Comparison of ENCODE assay signal across 10 cellular contexts in the genomic region with DNA sequence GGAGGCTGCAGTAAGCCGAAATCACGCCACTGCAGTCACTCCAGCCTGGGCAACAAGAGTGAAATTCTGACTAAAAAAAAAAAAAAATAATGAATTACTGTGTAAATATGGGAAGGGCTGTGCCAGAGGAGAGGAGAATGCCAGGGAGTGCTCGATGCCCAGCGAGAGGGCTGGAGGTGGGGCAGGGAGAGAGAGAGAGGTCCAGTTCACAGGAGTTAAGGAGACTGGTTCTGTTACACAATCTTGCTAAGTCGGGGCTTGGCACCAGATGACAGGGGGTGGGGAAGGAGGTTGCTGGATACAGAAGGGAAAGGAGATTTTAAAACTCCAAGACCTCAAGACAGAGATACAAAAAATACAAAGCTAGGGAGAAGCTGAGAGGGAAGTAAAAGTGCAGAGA. TPM values are rescaled to one million over a fixed set of nuclear protein-coding genes. Genes with fewer than 3 reads are reported as not detected.
DNase-seq lines count a peak whose midpoint lies in the region; ATAC-seq and TF ChIP-seq lines count a peak whose summit lies in the region.
"Had no signal": no experiment of that assay in that cellular context is flagged by ENCODE, and none has a peak within 500 bp of the region (broad histone marks: within the 10 kb centered on the region; RNA-seq: fewer than 3 reads in every experiment).

No MANE protein-coding gene starts in this region.

- peak; percentile 52 for ATAC-seq in Right ventricle myocardium superior (ENCODE audit: poor library complexity)
- ATAC-seq in naive thymus-derived CD8-positive, alpha-beta T cell = no peak
- ATAC-seq: effector memory CD8-positive, alpha-beta T cell had no signal

- no peaks in the 10 kb centered on the region for H3K9me2 ChIP-seq in SK-N-SH

- H3K4me1 ChIP-seq in SK-N-SH (ENCODE audit: control insufficient read depth in 1 of 2, insufficient read depth in 2 of 2, low read depth in 1 of 2, low read length in 1 of 2) = peaks cover 0 to 15% of the 10 kb centered on the region in 2 experiments; a peak in 1 of 4 replicates
- peaks cover 0 to 48% (median 37%) of the 10 kb centered on the region in 4 donors for H3K4me1 ChIP-seq in sigmoid colon

- DNase-seq in DMS153 treated with DMSO at 0.1 percent for 48 hours (lab: John Stamatoyannopoulos, UW; ENCODE audit: unreplicated experiment) (peak; percentile 73), SK-N-SH (no peak), Right ventricle myocardium superior (peak; percentile 82), sigmoid colon (peak; percentile 90), NCI-H82 treated with DMSO at 0.1 percent for 48 hours (lab: John Stamatoyannopoulos, UW; ENCODE audit: unreplicated experiment) (no peak)
- DNase-seq in activated CD4-positive, alpha-beta T cell treated with anti-CD3 and anti-CD28 coated beads, Interleukin-2, amount 50 U/mL, for 48 hours = no peak
- DNase-seq in naive thymus-derived CD8-positive, alpha-beta T cell = no peak
- no peak for DNase-seq in activated effector memory CD4-positive, alpha-beta T cell treated with anti-CD3 and anti-CD28 coated beads, Interleukin-2, amount 50 U/mL, for 16 hours
- DNase-seq: effector memory CD8-positive, alpha-beta T cell had no signal

- H3K27me3 Mint-ChIP-seq in naive thymus-derived CD8-positive, alpha-beta T cell = peaks cover 0 to 4% (median 0%) of the 10 kb centered on the region in 5 donors

- TF ChIP-seq CTCF in SK-N-SH (IDR thresholded peaks at IDR 0.05) = no peak
- no peak for TF ChIP-seq CTCF in sigmoid colon (IDR thresholded peaks at IDR 0.05)

- H3K4me2 ChIP-seq in SK-N-SH = no peak overlapping the region

- H3K4me3 Mint-ChIP-seq in naive thymus-derived CD8-positive, alpha-beta T cell = no peak overlapping the region
- H3K4me3 Mint-ChIP-seq: effector memory CD8-positive, alpha-beta T cell; T-helper 2 cell treated with Interferon-gamma antibody and Interleukin-4, amounts not matched to agents 5 μg/mL and 100 μg/mL, for 36 hours had no signal

- TF ChIP-seq EP300 in SK-N-SH (IDR thresholded peaks at IDR 0.05; ENCODE audit: borderline replicate concordance in 1 of 2, low read depth in 1 of 2, low read length in 1 of 2) (no peak), sigmoid colon (IDR thresholded peaks at IDR 0.05) (no peak)

- no peaks in the 10 kb centered on the region for H3K79me2 ChIP-seq in SK-N-SH (ENCODE audit: insufficient read depth)

- peaks cover 0 to 3% (median 0%) of the 10 kb centered on the region in 4 donors for H3K4me1 Mint-ChIP-seq in naive thymus-derived CD8-positive, alpha-beta T cell

- H3K36me3 ChIP-seq in SK-N-SH (replicated peaks in 1 of 2; ENCODE audit: control insufficient read depth in 1 of 2, insufficient read depth in 2 of 2, low read length in 1 of 2) (no peaks in the 10 kb centered on the region), sigmoid colon (peaks cover under 1 to 30% (median 13%) of the 10 kb centered on the region in 4 donors)

- no peak overlapping the region for H3K9ac ChIP-seq in SK-N-SH

- H3K4me3 ChIP-seq in SK-N-SH (ENCODE audit: low read depth in 2 of 2, low read length in 1 of 2) (no peak overlapping the region), sigmoid colon (peak overlapping the region; percentile 46 to 54 (median 48))

- no peaks in the 10 kb centered on the region for H3F3A ChIP-seq in SK-N-SH (replicated peaks; ENCODE audit: insufficient read depth)

- TF ChIP-seq POLR2A in sigmoid colon (IDR thresholded peaks at IDR 0.05) = no peak

- H3K27me3 ChIP-seq in SK-N-SH (ENCODE audit: insufficient read depth) (no peaks in the 10 kb centered on the region), sigmoid colon (no peaks in the 10 kb centered on the region)

- H3K27ac ChIP-seq in SK-N-SH (ENCODE audit: low read depth in 2 of 2, low read length in 1 of 2) (no peak overlapping the region), sigmoid colon (peak overlapping the region; percentile 81 to 89 (median 86))

- H3K9me3 Mint-ChIP-seq in naive thymus-derived CD8-positive, alpha-beta T cell = no peaks in the 10 kb centered on the region
- H3K9me3 Mint-ChIP-seq: effector memory CD8-positive, alpha-beta T cell; T-helper 2 cell treated with Interferon-gamma antibody and Interleukin-4, amounts not matched to agents 5 μg/mL and 100 μg/mL, for 36 hours had no signal

- no peaks in the 10 kb centered on the region for H3K9me3 ChIP-seq in SK-N-SH
- H3K9me3 ChIP-seq in sigmoid colon = no peaks in the 10 kb centered on the region

- no peak for TF ChIP-seq RAD21 in SK-N-SH (IDR thresholded peaks at IDR 0.05; ENCODE audit: low read length)

- peak overlapping the region in 1 of 10 donors; percentile 90 for H3K27ac Mint-ChIP-seq in naive thymus-derived CD8-positive, alpha-beta T cell
- H3K27ac Mint-ChIP-seq: T-helper 2 cell treated with Interferon-gamma antibody and Interleukin-4, amounts not matched to agents 5 μg/mL and 100 μg/mL, for 36 hours had no signal

- CTCF ChIA-PET in SK-N-SH (lab: Yijun Ruan, JAX) = interaction anchor here (0.6 to 2.7 kb wide), 3 partner anchors 11 to 44 kb away, joined by 3 to 12 read pairs (median 3); partner anchors contain the start of gene PI4KB

- POLR2A ChIA-PET in SK-N-SH (lab: Yijun Ruan, JAX) = no interaction called here
- POLR2A ChIA-PET in naive thymus-derived CD8-positive, alpha-beta T cell (lab: Charles Lee) = no interaction called here

- WGBS in SK-N-SH (ENCODE audit: low lambda C conversion rate) = 61% methylated on average over 5 of the region's 5 CpGs
- WGBS in sigmoid colon, 2 donors = 6 to 55% methylated on average over 5 of the region's 5 CpGs

- no peaks in the 10 kb centered on the region for H4K20me1 ChIP-seq in SK-N-SH (ENCODE audit: insufficient read depth)

- intact Hi-C loops in Right ventricle myocardium superior (cut with DNase I) = no loop called here
- intact Hi-C loops in sigmoid colon (cut with DNase I) = no loop called here

- 0 out of 2 replicates have a peak overlapping the region, but pooled peaks have one; percentile 16 for H2AFZ ChIP-seq in SK-N-SH (ENCODE audit: low read depth)

- H3K36me3 Mint-ChIP-seq in naive thymus-derived CD8-positive, alpha-beta T cell = no peaks in the 10 kb centered on the region

TF ChIP-seq in SK-N-SH, 30 proteins besides CTCF, POLR2A, EP300 and RAD21:
- no peak for TF ChIP-seq MXI1 (IDR thresholded peaks at IDR 0.05; ENCODE audit: low read depth, low read length)
- TF ChIP-seq JUND (IDR thresholded peaks at IDR 0.05) = no peak
- no peak for TF ChIP-seq TCF12 (IDR thresholded peaks at IDR 0.05)
- TF ChIP-seq, protein P1, sequence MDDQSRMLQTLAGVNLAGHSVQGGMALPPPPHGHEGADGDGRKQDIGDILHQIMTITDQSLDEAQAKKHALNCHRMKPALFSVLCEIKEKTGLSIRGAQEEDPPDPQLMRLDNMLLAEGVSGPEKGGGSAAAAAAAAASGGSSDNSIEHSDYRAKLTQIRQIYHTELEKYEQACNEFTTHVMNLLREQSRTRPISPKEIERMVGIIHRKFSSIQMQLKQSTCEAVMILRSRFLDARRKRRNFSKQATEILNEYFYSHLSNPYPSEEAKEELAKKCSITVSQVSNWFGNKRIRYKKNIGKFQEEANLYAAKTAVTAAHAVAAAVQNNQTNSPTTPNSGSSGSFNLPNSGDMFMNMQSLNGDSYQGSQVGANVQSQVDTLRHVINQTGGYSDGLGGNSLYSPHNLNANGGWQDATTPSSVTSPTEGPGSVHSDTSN (IDR thresholded peaks at IDR 0.05) = no peak
- no peak for TF ChIP-seq RFX5 (IDR thresholded peaks at IDR 0.05; ENCODE audit: low read length)
- TF ChIP-seq MAX (IDR thresholded peaks at IDR 0.05; ENCODE audit: low read depth) = no peak
- no peak for TF ChIP-seq SMC3 (IDR thresholded peaks at IDR 0.05; ENCODE audit: low read depth, low read length)
- TF ChIP-seq YY1 (IDR thresholded peaks at IDR 0.05; ENCODE audit: low read depth) = no peak

RNA-seq across cellular contexts. Expression of gene SELENBP1, which starts 1.2 kb away (rescaled TPM):
- polyA plus RNA-seq in SK-N-SH (2012; rRNA removed) (0.11 and 0.16 TPM in 2 replicates), sigmoid colon (1,000 to 10,000 TPM in 1 of 3 donors, 100 to 1,000 TPM in 2; 787 to 1,051 (median 895) TPM)
- polyA plus RNA-seq in SK-N-SH (2012; cell fraction: cytosol; rRNA removed) = 0.12 and 0.17 TPM in 2 replicates
- polyA plus RNA-seq in SK-N-SH (2012; cell fraction: nucleus; rRNA removed) = 0.30 and 0.35 TPM in 2 replicates
- total RNA-seq in Right ventricle myocardium superior (119 TPM), sigmoid colon (100 to 1,000 TPM in 3 of 4 donors, 10 to 100 TPM in 1; 95.8 to 142 (median 127) TPM)
- total RNA-seq in naive thymus-derived CD8-positive, alpha-beta T cell = not detected
- polyA plus RNA-seq in naive thymus-derived CD8-positive, alpha-beta T cell = not detected

RNA-seq across cellular contexts. Expression of gene RFX5, which starts 24.3 kb away (rescaled TPM):
- polyA plus RNA-seq in SK-N-SH (2012; rRNA removed) (29.1 and 49.0 TPM in 2 replicates), sigmoid colon (10 to 100 TPM; 12.0 to 46.6 (median 20.6) TPM)
- polyA plus RNA-seq in SK-N-SH (2012; cell fraction: cytosol; rRNA removed) = 31.1 and 32.7 TPM in 2 replicates
- polyA plus RNA-seq in SK-N-SH (2012; cell fraction: nucleus; rRNA removed) = 70.3 and 111 TPM in 2 replicates
- total RNA-seq in Right ventricle myocardium superior (16.3 TPM), sigmoid colon (10 to 100 TPM; 39.6 to 67.9 (median 56.1) TPM)
- 10 to 100 TPM; 64.5 to 68.3 TPM for total RNA-seq in naive thymus-derived CD8-positive, alpha-beta T cell
- 10 to 100 TPM; 22.8 to 38.8 (median 23.9) TPM for polyA plus RNA-seq in naive thymus-derived CD8-positive, alpha-beta T cell

RNA-seq across cellular contexts. Expression of gene PSMB4, which starts 28.0 kb away (rescaled TPM):
- polyA plus RNA-seq in SK-N-SH (2012; rRNA removed) (716 and 754 TPM in 2 replicates), sigmoid colon (100 to 1,000 TPM; 321 to 362 (median 338) TPM)
- polyA plus RNA-seq in SK-N-SH (2012; cell fraction: cytosol; rRNA removed) = 531 and 586 TPM in 2 replicates
- 941 and 989 TPM in 2 replicates for polyA plus RNA-seq in SK-N-SH (2012; cell fraction: nucleus; rRNA removed)
- total RNA-seq in Right ventricle myocardium superior (177 TPM), sigmoid colon (100 to 1,000 TPM; 237 to 277 (median 249) TPM)
- 100 to 1,000 TPM; 224 to 230 TPM for total RNA-seq in naive thymus-derived CD8-positive, alpha-beta T cell
- polyA plus RNA-seq in naive thymus-derived CD8-positive, alpha-beta T cell = 10 to 100 TPM; 47.4 to 57.5 (median 57.3) TPM

RNA-seq across cellular contexts. Expression of gene PI4KB, which starts 44.1 kb away (rescaled TPM):
- polyA plus RNA-seq in SK-N-SH (2012; rRNA removed) (62.9 and 76.6 TPM in 2 replicates), sigmoid colon (10 to 100 TPM; 25.2 to 42.0 (median 25.7) TPM)
- 37.1 and 54.0 TPM in 2 replicates for polyA plus RNA-seq in SK-N-SH (2012; cell fraction: cytosol; rRNA removed)
- polyA plus RNA-seq in SK-N-SH (2012; cell fraction: nucleus; rRNA removed) = 90.1 and 105 TPM in 2 replicates
- total RNA-seq in Right ventricle myocardium superior (41.0 TPM), sigmoid colon (10 to 100 TPM; 57.6 to 75.2 (median 62.4) TPM)
- 10 to 100 TPM; 91.8 to 96.6 TPM for total RNA-seq in naive thymus-derived CD8-positive, alpha-beta T cell
- 10 to 100 TPM; 42.4 to 63.3 (median 52.3) TPM for polyA plus RNA-seq in naive thymus-derived CD8-positive, alpha-beta T cell

Comparison
In these comparisons a context has a peak if more than half of its experiments do, and no peak if none do; other contexts are left out.
1. DNase-seq: peak in DMS153 treated with DMSO at 0.1 percent for 48 hours (single experiment), Right ventricle myocardium superior (single experiment) and sigmoid colon (single experiment); none in SK-N-SH (single experiment), NCI-H82 treated with DMSO at 0.1 percent for 48 hours (single experiment), activated CD4-positive, alpha-beta T cell treated with anti-CD3 and anti-CD28 coated beads, Interleukin-2, amount 50 U/mL, for 48 hours (0 of 2), naive thymus-derived CD8-positive, alpha-beta T cell (0 of 10) and activated effector memory CD4-positive, alpha-beta T cell treated with anti-CD3 and anti-CD28 coated beads, Interleukin-2, amount 50 U/mL, for 16 hours (single experiment).
2. H3K27ac ChIP-seq: peak in sigmoid colon (4 of 4); none in SK-N-SH (0 of 2).
3. H3K4me3 ChIP-seq: peak in sigmoid colon (4 of 4); none in SK-N-SH (0 of 2).
4. RNA of gene SELENBP1, which starts 1.2 kb away (total RNA-seq): 95.8 to 142 TPM in sigmoid colon and 119 TPM in Right ventricle myocardium superior (single experiment); not detected in naive thymus-derived CD8-positive, alpha-beta T cell; every median in the first group is over 10 times any median in the second.